8 cellular contexts compared by ENCODE assay signal in the genomic region with DNA sequence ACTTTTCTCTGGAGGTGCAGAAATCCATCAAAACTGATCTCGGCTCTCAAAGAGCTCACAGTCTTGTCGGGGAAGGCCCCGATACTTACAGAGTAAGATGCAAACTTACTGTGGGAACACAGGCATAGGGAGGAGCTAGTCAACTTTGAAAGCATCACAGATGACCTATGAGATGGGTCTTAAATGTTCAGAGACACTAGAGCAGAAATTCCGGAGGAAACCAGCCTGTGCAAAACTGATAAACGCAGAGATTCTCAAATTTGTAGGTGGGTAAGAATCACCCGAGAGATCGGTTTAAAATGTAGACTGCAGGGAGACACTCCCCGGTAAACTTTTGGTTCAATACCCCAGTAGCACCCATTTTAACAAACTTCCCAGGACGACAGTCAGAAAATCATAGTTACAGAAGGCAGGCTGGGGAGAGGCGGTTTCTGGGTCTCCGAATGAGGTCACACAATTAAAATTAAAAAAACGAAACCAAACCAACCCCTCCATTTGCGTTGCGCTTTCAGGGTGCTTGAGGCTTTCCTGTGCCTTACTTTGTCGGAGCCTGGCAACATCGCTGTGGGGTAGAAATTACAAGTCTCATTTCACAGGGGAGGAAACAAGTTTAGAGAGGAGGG. TPM values are rescaled to one million over a fixed set of nuclear protein-coding genes. Genes with fewer than 3 reads are reported as not detected.
DNase-seq lines count a peak whose midpoint lies in the region; ATAC-seq and TF ChIP-seq lines count a peak whose summit lies in the region.

No MANE protein-coding gene starts in this region.

- H3K9me3 ChIP-seq in heart right ventricle: no peaks in the 10 kb centered on the region

- H3K36me3 ChIP-seq in heart right ventricle: peaks cover 0 to 26% (median 0%) of the 10 kb centered on the region in 9 donors

- peaks cover 38% of the 10 kb centered on the region for H3K4me1 Mint-ChIP-seq in activated naive CD4-positive, alpha-beta T cell treated with anti-CD3 and anti-CD28 coated beads, Interleukin-2, amount 10 ng/mL, durations not matched to agents 7 days and 5 days

- peak overlapping the region; percentile 85 to 99 (median 95) for H3K27ac ChIP-seq in heart right ventricle

- 1 to 3% methylated on average over 16 of the region's 16 CpGs for WGBS in heart right ventricle, 2 donors

- no peak for DNase-seq in Right ventricle myocardium superior
- no peak for DNase-seq in Right ventricle myocardium inferior (ENCODE audit: missing footprints)
- DNase-seq in NCI-H2227 (lab: John Stamatoyannopoulos, UW; ENCODE audit: unreplicated experiment): peak; percentile 61
- no peak for DNase-seq in activated naive CD4-positive, alpha-beta T cell treated with anti-CD3 and anti-CD28 coated beads, Interleukin-2, amount 10 ng/mL, durations not matched to agents 7 days and 5 days
- DNase-seq in heart right ventricle: no peak
- no peak for DNase-seq in retinal pigment epithelial cell (ENCODE audit: low read depth)
- DNase-seq in cortex of kidney (lab: John Stamatoyannopoulos, UW): no peak

- ATAC-seq in Right ventricle myocardium superior (ENCODE audit: poor library complexity) (peak; percentile 27), Right ventricle myocardium inferior (no peak), HG02571 (IDR thresholded peaks at IDR 0.05; ENCODE audit: unreplicated experiment) (peak; percentile 23), heart right ventricle (peak in 3 of 8 donors; percentile 18 to 45 (median 22))

- intact Hi-C loops in Right ventricle myocardium superior (cut with DNase I) (loop anchor here (5.0 to 10.0 kb wide), 2 partner anchors 59 to 69 kb away; partner anchors contain the start of gene MAP7D1), Right ventricle myocardium inferior (cut with DNase I) (loop anchor here (10.0 kb wide), 1 partner anchor 161 kb away; the partner anchor contains the start of gene STK40), heart right ventricle (cut with DNase I) (loop anchor here (2.0 to 10.0 kb wide), 6 partner anchors 61 to 161 kb away; partner anchors contain the start of gene STK40 (in 1 of the 10))

- TF ChIP-seq CTCF in heart right ventricle (IDR thresholded peaks at IDR 0.05) (no peak), retinal pigment epithelial cell (conservative IDR thresholded peaks at IDR 0.05; ENCODE audit: low read depth, low read length) (no peak)

- peak overlapping the region; percentile 100 for H3K27ac Mint-ChIP-seq in activated naive CD4-positive, alpha-beta T cell treated with anti-CD3 and anti-CD28 coated beads, Interleukin-2, amount 10 ng/mL, durations not matched to agents 7 days and 5 days

- no peaks in the 10 kb centered on the region for H3K27me3 ChIP-seq in heart right ventricle

- H3K27me3 Mint-ChIP-seq in activated naive CD4-positive, alpha-beta T cell treated with anti-CD3 and anti-CD28 coated beads, Interleukin-2, amount 10 ng/mL, durations not matched to agents 7 days and 5 days: peaks cover 3% of the 10 kb centered on the region

- no peaks in the 10 kb centered on the region for H3K9me3 Mint-ChIP-seq in activated naive CD4-positive, alpha-beta T cell treated with anti-CD3 and anti-CD28 coated beads, Interleukin-2, amount 10 ng/mL, durations not matched to agents 7 days and 5 days

- peaks cover 22% of the 10 kb centered on the region for H3K36me3 Mint-ChIP-seq in activated naive CD4-positive, alpha-beta T cell treated with anti-CD3 and anti-CD28 coated beads, Interleukin-2, amount 10 ng/mL, durations not matched to agents 7 days and 5 days

- peak overlapping the region; percentile 97 for H3K4me3 Mint-ChIP-seq in activated naive CD4-positive, alpha-beta T cell treated with anti-CD3 and anti-CD28 coated beads, Interleukin-2, amount 10 ng/mL, durations not matched to agents 7 days and 5 days

- CTCF ChIA-PET in activated naive CD4-positive, alpha-beta T cell treated with anti-CD3 and anti-CD28 coated beads, Interleukin-2, amount 10 ng/mL, durations not matched to agents 7 days and 5 days (lab: Charles Lee): interaction anchor here (0.5 to 1.8 kb wide), 4 partner anchors 32 to 74 kb away, joined by 3 to 6 read pairs (median 4); no protein-coding TSS in a partner anchor

- H3K4me1 ChIP-seq in heart right ventricle: peaks cover 3 to 47% (median 41%) of the 10 kb centered on the region in 9 donors

- H3K4me3 ChIP-seq in heart right ventricle: peak overlapping the region; percentile 34 to 87 (median 66)
- H3K4me3 ChIP-seq in retinal pigment epithelial cell (ENCODE audit: low read length): peak overlapping the region; percentile 80

RNA-seq across cellular contexts. Expression of gene THRAP3, which starts 0.8 kb away (rescaled TPM):
- total RNA-seq in Right ventricle myocardium superior: 57.6 TPM
- 60.1 TPM for total RNA-seq in Right ventricle myocardium inferior
- total RNA-seq in heart right ventricle: 100 to 1,000 TPM in 5 of 10 donors, 10 to 100 TPM in 5; 85.3 to 109 (median 100) TPM
- polyA plus RNA-seq in heart right ventricle: 10 to 100 TPM; 22.8 to 35.1 TPM
